Comparison of ENCODE assay signal across 8 cellular contexts in the genomic region with DNA sequence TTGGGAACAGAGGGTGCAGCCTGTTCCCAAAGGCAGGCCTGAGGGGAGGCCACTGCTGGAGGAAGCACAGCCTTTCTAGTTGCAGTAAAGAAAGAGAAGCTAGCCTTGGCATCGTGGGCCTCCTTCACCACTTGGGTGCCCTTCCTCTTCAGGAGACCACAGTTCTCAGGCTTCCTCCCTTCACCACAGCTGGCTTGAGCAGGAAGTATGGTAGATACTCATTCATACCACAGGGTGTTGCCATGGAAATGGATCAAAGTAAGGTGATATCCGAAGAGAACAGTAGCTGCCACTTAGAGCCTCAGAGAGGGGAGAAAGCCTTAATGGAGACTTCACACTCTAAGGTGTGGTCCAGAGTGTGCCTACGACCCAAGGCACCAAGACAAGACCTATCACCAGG.
A peak's percentile ranks its signal among the peaks of the same experiment; 100 is the strongest.
DNase-seq lines count a peak whose midpoint lies in the region; ATAC-seq and TF ChIP-seq lines count a peak whose summit lies in the region.

No MANE protein-coding gene starts in this region.

- H3K9me3 ChIP-seq in DND-41 (ENCODE audit: insufficient read depth, low read length, severe bottlenecking), result no peaks in the 10 kb centered on the region
- H3K9me3 ChIP-seq in SK-N-SH, result no peaks in the 10 kb centered on the region
- no peaks in the 10 kb centered on the region for H3K9me3 ChIP-seq in MG63

- no peaks in the 10 kb centered on the region for H3K36me3 Mint-ChIP-seq in stimulated activated memory B cell treated with anti-CD40 and anti-IgM and Interleukin-4, amounts not matched to agents 10 μg/mL and 1 μg/mL and 100 μg/mL, for 72 hours

- CTCF ChIA-PET in SK-N-SH (lab: Yijun Ruan, JAX), result no interaction called here

- peak; percentile 98 for ATAC-seq in DND-41 (ENCODE audit: insufficient read depth, low read depth)
- ATAC-seq in GM21515 (IDR thresholded peaks at IDR 0.05; ENCODE audit: unreplicated experiment), result peak; percentile 49
- peak; percentile 85 for ATAC-seq in stimulated activated memory B cell treated with anti-CD40 and anti-IgM and Interleukin-4, amounts not matched to agents 10 μg/mL and 1 μg/mL and 100 μg/mL, for 72 hours

- POLR2A ChIA-PET in SK-N-SH (lab: Yijun Ruan, JAX), result no interaction called here

- H3K9ac ChIP-seq in DND-41 (ENCODE audit: low read depth, low read length) (peak overlapping the region; percentile 21), SK-N-SH (no peak overlapping the region)

- H3K4me3 ChIP-seq in DND-41 (ENCODE audit: low read depth in 1 of 2, low read length in 2 of 2) (peak overlapping the region in 1 of 2 experiments; percentile 11; a peak in 2 of 4 replicates), SK-N-SH (ENCODE audit: low read depth in 2 of 2, low read length in 1 of 2) (no peak overlapping the region), MG63 (no peak overlapping the region)
- peak overlapping the region; percentile 19 for H3K4me3 ChIP-seq in Jurkat, Clone E6-1 (ENCODE audit: low read length)

- H3K79me2 ChIP-seq in DND-41 (ENCODE audit: insufficient read depth, low read length) (no peaks in the 10 kb centered on the region), SK-N-SH (ENCODE audit: insufficient read depth) (no peaks in the 10 kb centered on the region)

- H3K27me3 Mint-ChIP-seq in stimulated activated memory B cell treated with anti-CD40 and anti-IgM and Interleukin-4, amounts not matched to agents 10 μg/mL and 1 μg/mL and 100 μg/mL, for 72 hours, result no peaks in the 10 kb centered on the region

- TF ChIP-seq CTCF in DND-41 (IDR thresholded peaks at IDR 0.05; ENCODE audit: borderline replicate concordance, extremely low read depth, low read length, poor library complexity, severe bottlenecking), result peak; percentile 20
- no peak for TF ChIP-seq CTCF in SK-N-SH (IDR thresholded peaks at IDR 0.05)

- H3K4me1 ChIP-seq in DND-41 (ENCODE audit: insufficient read depth, low read length) (peaks cover 35% of the 10 kb centered on the region), SK-N-SH (ENCODE audit: control insufficient read depth in 1 of 2, insufficient read depth in 2 of 2, low read depth in 1 of 2, low read length in 1 of 2) (peaks cover 8 to 22% of the 10 kb centered on the region in 2 experiments; a peak in 3 of 4 replicates)

- peak overlapping the region; percentile 45 for H3K4me3 Mint-ChIP-seq in stimulated activated memory B cell treated with anti-CD40 and anti-IgM and Interleukin-4, amounts not matched to agents 10 μg/mL and 1 μg/mL and 100 μg/mL, for 72 hours

- no peak for TF ChIP-seq EP300 in SK-N-SH (IDR thresholded peaks at IDR 0.05; ENCODE audit: borderline replicate concordance in 1 of 2, low read depth in 1 of 2, low read length in 1 of 2)

- H3K27me3 ChIP-seq in DND-41 (ENCODE audit: insufficient read depth, low read length, poor library complexity) (no peaks in the 10 kb centered on the region), SK-N-SH (ENCODE audit: insufficient read depth) (no peaks in the 10 kb centered on the region), MG63 (no peaks in the 10 kb centered on the region)

- no peaks in the 10 kb centered on the region for H3K9me3 Mint-ChIP-seq in stimulated activated memory B cell treated with anti-CD40 and anti-IgM and Interleukin-4, amounts not matched to agents 10 μg/mL and 1 μg/mL and 100 μg/mL, for 72 hours

- no peaks in the 10 kb centered on the region for H3K36me3 ChIP-seq in DND-41 (ENCODE audit: insufficient read depth, low read length)
- no peaks in the 10 kb centered on the region for H3K36me3 ChIP-seq in SK-N-SH (replicated peaks in 1 of 2; ENCODE audit: control insufficient read depth in 1 of 2, insufficient read depth in 2 of 2, low read length in 1 of 2)
- H3K36me3 ChIP-seq in MG63, result no peaks in the 10 kb centered on the region

- H3F3A ChIP-seq in SK-N-SH (replicated peaks; ENCODE audit: insufficient read depth), result peaks cover 23% of the 10 kb centered on the region

- H2AFZ ChIP-seq in DND-41 (ENCODE audit: low read depth, low read length) (peak overlapping the region; percentile 59), SK-N-SH (ENCODE audit: low read depth) (no peak overlapping the region)

- DNase-seq in DND-41 (peak; percentile 90), NCI-H82 (lab: John Stamatoyannopoulos, UW) (no peak), SK-N-SH (no peak), MG63 (no peak)
- peak; percentile 99 for DNase-seq in Jurkat, Clone E6-1 (ENCODE audit: low read depth, low spot score)
- peak; percentile 45 for DNase-seq in activated CD8-positive, alpha-beta memory T cell treated with anti-CD3 and anti-CD28 coated beads, Interleukin-2, amount 50 U/mL, for 4 hours

- peaks cover 62% of the 10 kb centered on the region for H3K4me1 Mint-ChIP-seq in stimulated activated memory B cell treated with anti-CD40 and anti-IgM and Interleukin-4, amounts not matched to agents 10 μg/mL and 1 μg/mL and 100 μg/mL, for 72 hours

- H4K20me1 ChIP-seq in DND-41 (ENCODE audit: insufficient read depth, low read length) (no peaks in the 10 kb centered on the region), SK-N-SH (ENCODE audit: insufficient read depth) (no peaks in the 10 kb centered on the region)

- peak overlapping the region; percentile 80 for H3K27ac Mint-ChIP-seq in stimulated activated memory B cell treated with anti-CD40 and anti-IgM and Interleukin-4, amounts not matched to agents 10 μg/mL and 1 μg/mL and 100 μg/mL, for 72 hours

- no peak for TF ChIP-seq RAD21 in SK-N-SH (IDR thresholded peaks at IDR 0.05; ENCODE audit: low read length)

- H3K9me2 ChIP-seq in SK-N-SH, result no peaks in the 10 kb centered on the region

- peak overlapping the region; percentile 87 for H3K27ac ChIP-seq in DND-41 (ENCODE audit: low read length)
- H3K27ac ChIP-seq in SK-N-SH (ENCODE audit: low read depth in 2 of 2, low read length in 1 of 2), result peak overlapping the region in 1 of 2 experiments; percentile 99; a peak in 1 of 4 replicates

- 62% methylated on average over 3 of the region's 3 CpGs for WGBS in SK-N-SH (ENCODE audit: low lambda C conversion rate)

- H3K4me2 ChIP-seq in DND-41 (ENCODE audit: insufficient read depth, low read length), result peak overlapping the region; percentile 41
- no peak overlapping the region for H3K4me2 ChIP-seq in SK-N-SH

TF ChIP-seq in SK-N-SH, 30 proteins besides CTCF, POLR2A, EP300 and RAD21:
- TF ChIP-seq, protein P1, sequence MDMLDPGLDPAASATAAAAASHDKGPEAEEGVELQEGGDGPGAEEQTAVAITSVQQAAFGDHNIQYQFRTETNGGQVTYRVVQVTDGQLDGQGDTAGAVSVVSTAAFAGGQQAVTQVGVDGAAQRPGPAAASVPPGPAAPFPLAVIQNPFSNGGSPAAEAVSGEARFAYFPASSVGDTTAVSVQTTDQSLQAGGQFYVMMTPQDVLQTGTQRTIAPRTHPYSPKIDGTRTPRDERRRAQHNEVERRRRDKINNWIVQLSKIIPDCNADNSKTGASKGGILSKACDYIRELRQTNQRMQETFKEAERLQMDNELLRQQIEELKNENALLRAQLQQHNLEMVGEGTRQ (IDR thresholded peaks at IDR 0.05; ENCODE audit: borderline replicate concordance, low read depth, low read length), result no peak
- TF ChIP-seq CHD2 (IDR thresholded peaks at IDR 0.05; ENCODE audit: low read length, partially characterized antibody) (no peak), NRF1 (IDR thresholded peaks at IDR 0.05; ENCODE audit: low read depth, low read length) (no peak), YY1 (IDR thresholded peaks at IDR 0.05; ENCODE audit: low read depth) (no peak), FOSL2 (IDR thresholded peaks at IDR 0.05; ENCODE audit: borderline replicate concordance, low read depth) (no peak), FOXJ3 (CRISPR knock-in tag; IDR thresholded peaks at IDR 0.05) (no peak), RCOR1 (IDR thresholded peaks at IDR 0.05; ENCODE audit: low read length) (no peak), MEF2A (IDR thresholded peaks at IDR 0.05; ENCODE audit: borderline replicate concordance, low read depth) (no peak), POLR2AphosphoS5 (IDR thresholded peaks at IDR 0.05; ENCODE audit: low read depth, low read length) (no peak), RXRA (IDR thresholded peaks at IDR 0.05; ENCODE audit: borderline replicate concordance, low read depth) (no peak), SMC3 (IDR thresholded peaks at IDR 0.05; ENCODE audit: low read depth, low read length) (no peak), GATA2 (CRISPR knock-in tag; IDR thresholded peaks at IDR 0.05) (no peak)
- TF ChIP-seq, protein P2, sequence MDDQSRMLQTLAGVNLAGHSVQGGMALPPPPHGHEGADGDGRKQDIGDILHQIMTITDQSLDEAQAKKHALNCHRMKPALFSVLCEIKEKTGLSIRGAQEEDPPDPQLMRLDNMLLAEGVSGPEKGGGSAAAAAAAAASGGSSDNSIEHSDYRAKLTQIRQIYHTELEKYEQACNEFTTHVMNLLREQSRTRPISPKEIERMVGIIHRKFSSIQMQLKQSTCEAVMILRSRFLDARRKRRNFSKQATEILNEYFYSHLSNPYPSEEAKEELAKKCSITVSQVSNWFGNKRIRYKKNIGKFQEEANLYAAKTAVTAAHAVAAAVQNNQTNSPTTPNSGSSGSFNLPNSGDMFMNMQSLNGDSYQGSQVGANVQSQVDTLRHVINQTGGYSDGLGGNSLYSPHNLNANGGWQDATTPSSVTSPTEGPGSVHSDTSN (IDR thresholded peaks at IDR 0.05), result no peak
- TF ChIP-seq, protein P3, sequence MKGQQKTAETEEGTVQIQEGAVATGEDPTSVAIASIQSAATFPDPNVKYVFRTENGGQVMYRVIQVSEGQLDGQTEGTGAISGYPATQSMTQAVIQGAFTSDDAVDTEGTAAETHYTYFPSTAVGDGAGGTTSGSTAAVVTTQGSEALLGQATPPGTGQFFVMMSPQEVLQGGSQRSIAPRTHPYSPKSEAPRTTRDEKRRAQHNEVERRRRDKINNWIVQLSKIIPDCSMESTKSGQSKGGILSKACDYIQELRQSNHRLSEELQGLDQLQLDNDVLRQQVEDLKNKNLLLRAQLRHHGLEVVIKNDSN (IDR thresholded peaks at IDR 0.05; ENCODE audit: borderline replicate concordance, low read depth), result no peak

Comparison
In these comparisons a context has a peak if more than half of its experiments do, and no peak if none do; other contexts are left out.
1. DNase-seq: peak in DND-41 (single experiment), Jurkat, Clone E6-1 (single experiment) and activated CD8-positive, alpha-beta memory T cell treated with anti-CD3 and anti-CD28 coated beads, Interleukin-2, amount 50 U/mL, for 4 hours (single experiment); none in NCI-H82 (single experiment), SK-N-SH (single experiment) and MG63 (single experiment).
2. Peak in every context shown above with its lines, with median percentiles within 50 percentile points of each other: ATAC-seq.